2 cellular contexts compared by ENCODE assay signal in the genomic region with DNA sequence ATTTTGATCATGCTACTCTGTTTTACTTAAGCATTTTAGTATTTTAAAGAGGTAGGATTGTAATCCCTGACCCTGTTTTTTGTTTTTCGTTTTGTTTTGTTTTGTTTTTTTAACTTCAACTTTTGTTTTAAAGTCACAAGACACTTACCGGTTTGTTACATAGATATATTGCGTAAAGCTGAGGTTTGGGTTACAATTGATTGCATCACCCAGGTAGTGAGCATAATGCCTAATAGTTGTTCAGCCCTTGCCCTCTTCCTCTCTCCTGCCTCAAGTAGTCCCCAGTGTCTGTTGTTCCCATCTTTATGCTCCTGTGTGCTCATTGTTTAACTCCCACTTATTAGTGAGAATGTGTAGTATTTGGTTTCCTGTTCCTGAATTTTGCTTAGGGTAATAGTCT.
TF ChIP-seq lines count a peak whose summit lies in the region.

No MANE protein-coding gene starts in this region.

TF ChIP-seq in HepG2, 621 proteins besides CTCF, POLR2A, EP300 and RAD21 (continued from another document):
- TF ChIP-seq, protein P1, sequence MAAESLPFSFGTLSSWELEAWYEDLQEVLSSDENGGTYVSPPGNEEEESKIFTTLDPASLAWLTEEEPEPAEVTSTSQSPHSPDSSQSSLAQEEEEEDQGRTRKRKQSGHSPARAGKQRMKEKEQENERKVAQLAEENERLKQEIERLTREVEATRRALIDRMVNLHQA (CRISPR knock-in tag; IDR thresholded peaks at IDR 0.05): 0 out of 2 replicates have a peak, but pooled peaks have one; percentile 53
- TF ChIP-seq, protein P2, sequence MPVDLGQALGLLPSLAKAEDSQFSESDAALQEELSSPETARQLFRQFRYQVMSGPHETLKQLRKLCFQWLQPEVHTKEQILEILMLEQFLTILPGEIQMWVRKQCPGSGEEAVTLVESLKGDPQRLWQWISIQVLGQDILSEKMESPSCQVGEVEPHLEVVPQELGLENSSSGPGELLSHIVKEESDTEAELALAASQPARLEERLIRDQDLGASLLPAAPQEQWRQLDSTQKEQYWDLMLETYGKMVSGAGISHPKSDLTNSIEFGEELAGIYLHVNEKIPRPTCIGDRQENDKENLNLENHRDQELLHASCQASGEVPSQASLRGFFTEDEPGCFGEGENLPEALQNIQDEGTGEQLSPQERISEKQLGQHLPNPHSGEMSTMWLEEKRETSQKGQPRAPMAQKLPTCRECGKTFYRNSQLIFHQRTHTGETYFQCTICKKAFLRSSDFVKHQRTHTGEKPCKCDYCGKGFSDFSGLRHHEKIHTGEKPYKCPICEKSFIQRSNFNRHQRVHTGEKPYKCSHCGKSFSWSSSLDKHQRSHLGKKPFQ (CRISPR knock-in tag; IDR thresholded peaks at IDR 0.05; ENCODE audit: insufficient replicate concordance): no peak
- TF ChIP-seq ATF7 (IDR thresholded peaks at IDR 0.05) (0 out of 2 replicates have a peak, but pooled peaks have one; percentile 27), ATF7 (CRISPR knock-in tag; IDR thresholded peaks at IDR 0.05) (no peak)

TF ChIP-seq in SK-N-SH, 30 proteins besides CTCF, POLR2A, EP300 and RAD21 (continued from another document):
- TF ChIP-seq, protein P3, sequence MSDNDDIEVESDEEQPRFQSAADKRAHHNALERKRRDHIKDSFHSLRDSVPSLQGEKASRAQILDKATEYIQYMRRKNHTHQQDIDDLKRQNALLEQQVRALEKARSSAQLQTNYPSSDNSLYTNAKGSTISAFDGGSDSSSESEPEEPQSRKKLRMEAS (IDR thresholded peaks at IDR 0.05; ENCODE audit: low read depth): no peak
- TF ChIP-seq GABPA (IDR thresholded peaks at IDR 0.05; ENCODE audit: low read depth) (no peak), TCF12 (IDR thresholded peaks at IDR 0.05) (no peak), FOXM1 (IDR thresholded peaks at IDR 0.05; ENCODE audit: low read depth) (no peak)
